In the genomic region with DNA sequence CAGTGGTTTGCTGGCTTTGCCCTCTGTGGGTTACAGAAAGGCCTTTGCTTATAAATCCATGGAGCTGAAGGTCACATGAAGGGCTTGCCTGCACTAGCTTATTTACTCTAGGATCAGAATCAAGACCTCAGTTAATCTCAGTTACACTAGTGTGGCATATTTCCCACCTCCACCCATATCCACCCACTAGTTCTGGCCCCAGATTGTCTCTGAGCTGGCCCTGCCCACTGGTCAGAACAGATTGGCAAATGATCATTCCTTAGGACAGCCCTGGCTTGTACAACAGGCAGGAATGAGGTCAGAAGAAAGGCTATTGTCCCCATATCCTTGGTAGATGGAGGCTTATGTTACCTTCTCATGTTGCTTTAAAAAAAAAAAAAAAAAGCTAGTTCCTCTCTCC, we compare ENCODE assay signal across 20 cellular contexts. TPM values are rescaled to one million over a fixed set of nuclear protein-coding genes. Genes with fewer than 3 reads are reported as not detected.
"Had no signal": no experiment of that assay in that cellular context is flagged by ENCODE, and none has a peak within 500 bp of the region (broad histone marks: within the 10 kb centered on the region; RNA-seq: fewer than 3 reads in every experiment).

No MANE protein-coding gene starts in this region.

- DNase-seq: activated CD4-positive, alpha-beta T cell treated with anti-CD3 and anti-CD28 coated beads, Interleukin-2, amount 10 ng/mL, durations not matched to agents 7 days and 5 days; activated CD8-positive, alpha-beta memory T cell treated with anti-CD3 and anti-CD28 coated beads, Interleukin-2, amount 50 U/mL, for 4 hours; activated gamma-delta T cell; activated T-cell treated with anti-CD3 and anti-CD28 coated beads, Interleukin-2, amount 50 U/mL, for 72 hours; cerebellar nuclear complex; cortex of kidney; effector CD4-positive, alpha-beta T cell; foreskin melanocyte; head of caudate nucleus; naive thymus-derived CD8-positive, alpha-beta T cell; stimulated activated CD4-positive, alpha-beta T cell treated with anti-CD3 and anti-CD28 coated beads, Interleukin-4, amount 100 ng/mL, for 1 hour; stomach; T-cell; upper lobe of right lung had no signal

- ATAC-seq: activated T-cell treated with anti-CD3 and anti-CD28 coated beads, Interleukin-2, amount 50 U/mL, for 72 hours; naive thymus-derived CD8-positive, alpha-beta T cell; sciatic nerve; T-cell; upper lobe of right lung had no signal

- H3K4me1 ChIP-seq: ascending aorta, esophagus muscularis mucosa, parathyroid adenoma, upper lobe of right lung had no signal

- H3K27me3 ChIP-seq: ascending aorta, esophagus muscularis mucosa, stomach, upper lobe of right lung had no signal

- H3K27ac Mint-ChIP-seq: activated CD4-positive, alpha-beta T cell treated with anti-CD3 and anti-CD28 coated beads, Interleukin-2, amount 10 ng/mL, durations not matched to agents 7 days and 5 days; activated naive CD4-positive, alpha-beta T cell treated with anti-CD3 and anti-CD28 coated beads, Interleukin-2, amount 50 U/mL, for 24 hours; activated T-cell treated with anti-CD3 and anti-CD28 coated beads, Interleukin-2, amount 50 U/mL, for 72 hours; naive thymus-derived CD8-positive, alpha-beta T cell; T-cell had no signal

- H3K4me3 Mint-ChIP-seq: activated CD4-positive, alpha-beta T cell treated with anti-CD3 and anti-CD28 coated beads, Interleukin-2, amount 10 ng/mL, durations not matched to agents 7 days and 5 days; activated naive CD4-positive, alpha-beta T cell treated with anti-CD3 and anti-CD28 coated beads, Interleukin-2, amount 50 U/mL, for 24 hours; activated T-cell treated with anti-CD3 and anti-CD28 coated beads, Interleukin-2, amount 50 U/mL, for 72 hours; naive thymus-derived CD8-positive, alpha-beta T cell; T-cell had no signal

- H3K27me3 Mint-ChIP-seq: activated naive CD4-positive, alpha-beta T cell treated with anti-CD3 and anti-CD28 coated beads, Interleukin-2, amount 50 U/mL, for 24 hours had no signal

- H3K9ac ChIP-seq: parathyroid adenoma had no signal

- H2AFZ ChIP-seq: parathyroid adenoma had no signal

- H3K4me2 ChIP-seq: smooth muscle cell had no signal

- H3K36me3 ChIP-seq: ascending aorta, esophagus muscularis mucosa, stomach, upper lobe of right lung had no signal

- H3K36me3 Mint-ChIP-seq: activated naive CD4-positive, alpha-beta T cell treated with anti-CD3 and anti-CD28 coated beads, Interleukin-2, amount 50 U/mL, for 24 hours; naive thymus-derived CD8-positive, alpha-beta T cell; T-cell had no signal

- H3K27ac ChIP-seq: ascending aorta, esophagus muscularis mucosa, parathyroid adenoma, stomach, upper lobe of right lung had no signal

- H3K9me3 ChIP-seq: ascending aorta, esophagus muscularis mucosa, stomach, upper lobe of right lung had no signal

- H3K4me3 ChIP-seq: ascending aorta, esophagus muscularis mucosa, smooth muscle cell, stomach, upper lobe of right lung had no signal

- H3K9me3 Mint-ChIP-seq: activated CD4-positive, alpha-beta T cell treated with anti-CD3 and anti-CD28 coated beads, Interleukin-2, amount 10 ng/mL, durations not matched to agents 7 days and 5 days; activated naive CD4-positive, alpha-beta T cell treated with anti-CD3 and anti-CD28 coated beads, Interleukin-2, amount 50 U/mL, for 24 hours; activated T-cell treated with anti-CD3 and anti-CD28 coated beads, Interleukin-2, amount 50 U/mL, for 72 hours; naive thymus-derived CD8-positive, alpha-beta T cell; T-cell had no signal

- H3K4me1 Mint-ChIP-seq: activated CD4-positive, alpha-beta T cell treated with anti-CD3 and anti-CD28 coated beads, Interleukin-2, amount 10 ng/mL, durations not matched to agents 7 days and 5 days; activated naive CD4-positive, alpha-beta T cell treated with anti-CD3 and anti-CD28 coated beads, Interleukin-2, amount 50 U/mL, for 24 hours; naive thymus-derived CD8-positive, alpha-beta T cell; T-cell had no signal

RNA-seq across cellular contexts. Expression of a gene that starts 33.3 kb away (rescaled TPM):
- total RNA-seq: naive thymus-derived CD8-positive, alpha-beta T cell had no signal
- polyA plus RNA-seq: naive thymus-derived CD8-positive, alpha-beta T cell had no signal
